5 cellular contexts compared by ENCODE assay signal in genomic region chr3:124884474-124884832, GRCh38. TPM values are rescaled to one million over a fixed set of nuclear protein-coding genes. Genes with fewer than 3 reads are reported as not detected.
"Had no signal": no experiment of that assay in that cellular context is flagged by ENCODE, and none has a peak within 500 bp of the region (broad histone marks: within the 10 kb centered on the region; RNA-seq: fewer than 3 reads in every experiment).

No MANE protein-coding gene starts in this region.

RNA-seq across cellular contexts. Expression of gene MUC13, which starts 50.1 kb away (rescaled TPM):
- total RNA-seq: gastroesophageal sphincter, right atrium auricular region, SJSA1, upper lobe of right lung had no signal
- polyA plus RNA-seq: neural cell had no signal
